Comparison of ENCODE assay signal across 13 cellular contexts in the genomic region with DNA sequence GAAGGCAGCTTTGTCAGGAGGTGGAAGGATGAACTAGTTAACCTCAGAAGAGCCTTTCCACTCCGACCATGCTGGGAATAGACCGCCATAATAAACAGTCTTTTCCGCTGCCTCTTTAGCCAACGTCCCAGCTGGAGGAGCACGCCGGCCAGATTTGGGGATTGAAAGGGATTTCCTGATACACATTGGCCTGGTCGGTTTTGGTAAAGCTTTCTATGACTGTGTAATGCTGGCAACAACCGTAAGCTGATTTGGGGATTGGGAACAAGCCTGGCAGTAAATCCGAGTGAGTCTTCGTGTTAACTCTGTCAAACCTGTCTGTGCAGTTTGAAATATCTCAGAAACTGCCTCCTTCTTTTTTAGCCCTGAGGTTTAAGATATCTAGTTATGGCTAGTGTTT.
DNase-seq lines count a peak whose midpoint lies in the region; ATAC-seq and TF ChIP-seq lines count a peak whose summit lies in the region.
"Had no signal": no experiment of that assay in that cellular context is flagged by ENCODE, and none has a peak within 500 bp of the region (broad histone marks: within the 10 kb centered on the region; RNA-seq: fewer than 3 reads in every experiment).

No MANE protein-coding gene starts in this region.

- H3K9me3 ChIP-seq in mucosa of descending colon (no peaks in the 10 kb centered on the region), vagina (no peaks in the 10 kb centered on the region)
- H3K9me3 ChIP-seq: testis had no signal

- H3K27me3 ChIP-seq in vagina: no peaks in the 10 kb centered on the region
- H3K27me3 ChIP-seq: testis had no signal

- DNase-seq in Right ventricle myocardium inferior (ENCODE audit: missing footprints): no peak
- DNase-seq in cardiac septum (ENCODE audit: low spot score): no peak
- peak; percentile 9 for DNase-seq in cerebellum (ENCODE audit: low spot score)
- peak in 2 of 3 donors; percentile 43 to 45 for DNase-seq in mucosa of descending colon
- DNase-seq in vagina (ENCODE audit: extremely low spot score in 2 of 2): no peak
- DNase-seq in activated effector memory CD4-positive, alpha-beta T cell treated with anti-CD3 and anti-CD28 coated beads, Interleukin-2, amount 50 U/mL, for 16 hours: no peak
- DNase-seq in DMS 273 (lab: John Stamatoyannopoulos, UW; ENCODE audit: unreplicated experiment): no peak
- DNase-seq: GOT3, IMR-90, NCI-H2081 treated with DMSO at 0.1 percent for 48 hours, testis had no signal

- intact Hi-C loops in Right ventricle myocardium inferior (cut with DNase I) (no loop called here), cardiac septum (cut with DNase I) (no loop called here), mucosa of descending colon (cut with DNase I, micrococcal nuclease) (no loop called here), vagina (cut with DNase I) (no loop called here)

- no peaks in the 10 kb centered on the region for H3K4me1 ChIP-seq in mucosa of descending colon (ENCODE audit: low read depth)
- peaks cover 23% of the 10 kb centered on the region for H3K4me1 ChIP-seq in vagina
- H3K4me1 ChIP-seq: parathyroid adenoma had no signal

- ATAC-seq in Right ventricle myocardium inferior (peak; percentile 82), mucosa of descending colon (peak; percentile 51), GM21576 (IDR thresholded peaks at IDR 0.05; ENCODE audit: unreplicated experiment) (no peak)

- H3K4me3 ChIP-seq in mucosa of descending colon (no peak overlapping the region), vagina (no peak overlapping the region)
- H3K4me3 ChIP-seq: testis had no signal

- peak overlapping the region; percentile 55 for H3K27ac ChIP-seq in vagina
- H3K27ac ChIP-seq: parathyroid adenoma, testis had no signal

- TF ChIP-seq POLR2A in vagina (IDR thresholded peaks at IDR 0.05): no peak

- TF ChIP-seq CTCF in mucosa of descending colon (IDR thresholded peaks at IDR 0.05) (no peak), vagina (IDR thresholded peaks at IDR 0.05) (no peak)

- H3K36me3 ChIP-seq in mucosa of descending colon (ENCODE audit: low read depth) (no peaks in the 10 kb centered on the region), vagina (no peaks in the 10 kb centered on the region)

Comparison
In these comparisons a context has a peak if more than half of its experiments do, and no peak if none do; other contexts are left out.
1. DNase-seq: peak in cerebellum (single experiment) and mucosa of descending colon (2 of 3); none in Right ventricle myocardium inferior (single experiment), cardiac septum (single experiment), vagina (0 of 2), activated effector memory CD4-positive, alpha-beta T cell treated with anti-CD3 and anti-CD28 coated beads, Interleukin-2, amount 50 U/mL, for 16 hours (single experiment) and DMS 273 (single experiment).